In the genomic region with DNA sequence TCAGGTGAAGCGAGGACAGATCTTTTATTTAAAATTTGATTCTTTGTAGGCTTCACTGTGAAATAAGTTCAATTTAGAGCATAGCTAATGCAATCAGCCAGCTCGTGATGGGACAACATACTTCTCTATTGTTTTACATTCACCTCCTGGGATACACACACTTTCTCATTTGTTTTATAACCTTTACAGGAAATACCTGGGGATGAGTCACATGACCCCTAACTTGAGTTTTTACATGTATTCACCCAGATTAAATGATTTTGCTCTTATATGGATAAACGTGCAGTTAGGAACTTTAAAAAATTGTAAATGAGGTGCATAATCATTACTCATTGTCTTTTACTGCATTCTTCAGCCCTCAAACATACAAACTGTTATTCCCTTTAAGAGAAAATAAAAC, we compare ENCODE assay signal across 12 cellular contexts.
A peak's percentile ranks its signal among the peaks of the same experiment; 100 is the strongest.
DNase-seq lines count a peak whose midpoint lies in the region; ATAC-seq, FAIRE-seq and TF ChIP-seq lines count a peak whose summit lies in the region.
"Had no signal": no experiment of that assay in that cellular context is flagged by ENCODE, and none has a peak within 500 bp of the region (broad histone marks: within the 10 kb centered on the region; RNA-seq: fewer than 3 reads in every experiment).

No MANE protein-coding gene starts in this region.

- peak overlapping the region; percentile 70 to 93 (median 90) for H3K4me3 Mint-ChIP-seq in CD4-positive, CD25-positive, alpha-beta regulatory T cell
- peak overlapping the region; percentile 89 for H3K4me3 Mint-ChIP-seq in HFFc6

- no peak overlapping the region for H2BK15ac ChIP-seq in mesenchymal stem cell (ENCODE audit: low read depth, poor library complexity, severe bottlenecking)

- H2AFZ ChIP-seq in mesenchymal stem cell (ENCODE audit: low read depth, low read length) = no peak overlapping the region

- no peak overlapping the region for H4K91ac ChIP-seq in mesenchymal stem cell (ENCODE audit: low read length)

- 72% methylated on average over 2 of the region's 3 CpGs for WGBS in mesenchymal stem cell

- in situ Hi-C loops in KBM-7 (cut with MboI; ENCODE audit: low pct_unique_long_range_greater_than_20kb, low sequenced_read_pairs) = no loop called here

- FAIRE-seq in bronchial epithelial cell (lab: Jason Lieb, UNC) = no peak
- FAIRE-seq: H54 had no signal

- no peak overlapping the region for H3K27ac ChIP-seq in CD4-positive, CD25-positive, alpha-beta regulatory T cell (ENCODE audit: insufficient read depth, low read length, poor library complexity, severe bottlenecking)
- no peak overlapping the region for H3K27ac ChIP-seq in mesenchymal stem cell (ENCODE audit: low read length, poor library complexity, severe bottlenecking)

- no peak overlapping the region for H3K18ac ChIP-seq in mesenchymal stem cell (ENCODE audit: low read depth in 1 of 2, low read length in 2 of 2)

- H3K4ac ChIP-seq in mesenchymal stem cell (ENCODE audit: low read depth in 1 of 2, low read length in 2 of 2) = no peak overlapping the region

- H3K4me2 ChIP-seq in mesenchymal stem cell (ENCODE audit: low read length, poor library complexity, severe bottlenecking) = no peak overlapping the region

- TF ChIP-seq CTCF in HFFc6 (IDR thresholded peaks at IDR 0.05) = no peak
- no peak for TF ChIP-seq CTCF in bronchial epithelial cell (IDR thresholded peaks at IDR 0.05; ENCODE audit: insufficient read depth, low read length, severe bottlenecking)

- H3K4me3 ChIP-seq in CD4-positive, CD25-positive, alpha-beta regulatory T cell (ENCODE audit: low read depth, low read length) = peak overlapping the region; percentile 77
- no peak overlapping the region for H3K4me3 ChIP-seq in bronchial epithelial cell (ENCODE audit: low read depth, low read length)
- H3K4me3 ChIP-seq in mesenchymal stem cell (ENCODE audit: insufficient read depth in 1 of 2, low read depth in 1 of 2, low read length in 2 of 2) = peak overlapping the region in 1 of 2 experiments; percentile 75

- H2BK12ac ChIP-seq in mesenchymal stem cell (ENCODE audit: low read length in 2 of 2) = no peak overlapping the region

- H2BK120ac ChIP-seq in mesenchymal stem cell (ENCODE audit: low read depth, low read length) = no peak overlapping the region

- H2AK5ac ChIP-seq in mesenchymal stem cell (ENCODE audit: low read length, severe bottlenecking) = no peak overlapping the region

- H3K23ac ChIP-seq in mesenchymal stem cell (ENCODE audit: low read length in 2 of 2) = no peak overlapping the region

- peak overlapping the region; percentile 63 for H3K9ac ChIP-seq in mesenchymal stem cell (ENCODE audit: low read length)

- no peaks in the 10 kb centered on the region for H3K9me3 ChIP-seq in CD4-positive, CD25-positive, alpha-beta regulatory T cell (ENCODE audit: control insufficient read depth in 2 of 2, low read length in 2 of 2)
- no peaks in the 10 kb centered on the region for H3K9me3 ChIP-seq in mesenchymal stem cell (ENCODE audit: control insufficient read depth, low read length)

- no peaks in the 10 kb centered on the region for H3K9me3 Mint-ChIP-seq in CD4-positive, CD25-positive, alpha-beta regulatory T cell
- H3K9me3 Mint-ChIP-seq in HFFc6 = no peaks in the 10 kb centered on the region
- H3K9me3 Mint-ChIP-seq: effector memory CD8-positive, alpha-beta T cell had no signal

- no peaks in the 10 kb centered on the region for H3K36me3 ChIP-seq in CD4-positive, CD25-positive, alpha-beta regulatory T cell (ENCODE audit: control insufficient read depth, insufficient read depth, low read length)
- H3K36me3 ChIP-seq in bronchial epithelial cell (ENCODE audit: control insufficient read depth, insufficient read depth, low read length) = no peaks in the 10 kb centered on the region
- no peaks in the 10 kb centered on the region for H3K36me3 ChIP-seq in mesenchymal stem cell (ENCODE audit: control insufficient read depth in 1 of 2, insufficient read depth in 2 of 2, low read depth in 1 of 2, low read length in 2 of 2)

- no peak overlapping the region for H3K14ac ChIP-seq in mesenchymal stem cell (ENCODE audit: low read length in 2 of 2)

- H3K27ac Mint-ChIP-seq in CD4-positive, CD25-positive, alpha-beta regulatory T cell = peak overlapping the region in 1 of 3 donors; percentile 86
- H3K27ac Mint-ChIP-seq in HFFc6 = peak overlapping the region; percentile 17; the same call in 1 of the 2 replicates

- peaks cover 12% of the 10 kb centered on the region for H3K4me1 ChIP-seq in CD4-positive, CD25-positive, alpha-beta regulatory T cell (ENCODE audit: control insufficient read depth, insufficient read depth, low read length, poor library complexity, severe bottlenecking)
- peaks cover 6% of the 10 kb centered on the region for H3K4me1 ChIP-seq in mesenchymal stem cell (ENCODE audit: control insufficient read depth, insufficient read depth, low read depth, low read length)

- H3K36me3 Mint-ChIP-seq in CD4-positive, CD25-positive, alpha-beta regulatory T cell = no peaks in the 10 kb centered on the region
- H3K36me3 Mint-ChIP-seq in HFFc6 (ENCODE audit: low read depth) = no peaks in the 10 kb centered on the region
- H3K36me3 Mint-ChIP-seq: CD14-positive monocyte had no signal

- peaks cover 16% of the 10 kb centered on the region for H3K79me1 ChIP-seq in mesenchymal stem cell (replicated peaks; ENCODE audit: low read length, poor library complexity, severe bottlenecking)

- ATAC-seq in CD4-positive, CD25-positive, alpha-beta regulatory T cell (ENCODE audit: low read depth in 2 of 2) = no peak

- DNase-seq in CD4-positive, CD25-positive, alpha-beta regulatory T cell = no peak
- DNase-seq in HFFc6 (no peak), bronchial epithelial cell (ENCODE audit: low read depth) (peak; percentile 39), mesenchymal stem cell (no peak), KBM-7 (no peak), RKO (ENCODE audit: low spot score) (no peak), NCI-H524 treated with DMSO at 0.1 percent for 48 hours (lab: John Stamatoyannopoulos, UW) (no peak), UCSD-AML1 (lab: John Stamatoyannopoulos, UW; ENCODE audit: unreplicated experiment) (no peak)
- DNase-seq: effector memory CD8-positive, alpha-beta T cell; NCI-H226 had no signal

- H3K27me3 ChIP-seq in CD4-positive, CD25-positive, alpha-beta regulatory T cell (ENCODE audit: control insufficient read depth, insufficient read depth, low read length) = peaks cover 2% of the 10 kb centered on the region
- H3K27me3 ChIP-seq in bronchial epithelial cell (ENCODE audit: control insufficient read depth, insufficient read depth, low read length) (no peaks in the 10 kb centered on the region), mesenchymal stem cell (ENCODE audit: control insufficient read depth in 1 of 2, insufficient read depth in 1 of 2, low read length in 2 of 2) (no peaks in the 10 kb centered on the region)

- no peak overlapping the region for H4K8ac ChIP-seq in mesenchymal stem cell (ENCODE audit: low read length)

- H2BK5ac ChIP-seq in mesenchymal stem cell (ENCODE audit: low read depth, low read length, poor library complexity, severe bottlenecking) = no peak overlapping the region

- H3K4me1 Mint-ChIP-seq in CD4-positive, CD25-positive, alpha-beta regulatory T cell = peaks cover 9 to 19% (median 10%) of the 10 kb centered on the region in 4 donors
- H3K4me1 Mint-ChIP-seq in HFFc6 (ENCODE audit: low read depth) = peaks cover 30% of the 10 kb centered on the region

- peaks cover 9% of the 10 kb centered on the region for H3K27me3 Mint-ChIP-seq in CD4-positive, CD25-positive, alpha-beta regulatory T cell
- peaks cover 1% of the 10 kb centered on the region for H3K27me3 Mint-ChIP-seq in HFFc6 (ENCODE audit: insufficient read depth)
